In genomic region chr7:974820-975681, GRCh38 we compare ENCODE assay signal across 8 cellular contexts. TPM values are rescaled to one million over a fixed set of nuclear protein-coding genes. Genes with fewer than 3 reads are reported as not detected.
DNase-seq lines count a peak whose midpoint lies in the region; ATAC-seq and TF ChIP-seq lines count a peak whose summit lies in the region.

A gene with protein sequence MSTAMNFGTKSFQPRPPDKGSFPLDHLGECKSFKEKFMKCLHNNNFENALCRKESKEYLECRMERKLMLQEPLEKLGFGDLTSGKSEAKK (minus strand): TSS chr7:975549. CDS start chr7:975509, 40 bp downstream.

- ATAC-seq in HG02642 (IDR thresholded peaks at IDR 0.05; ENCODE audit: poor library complexity, unreplicated experiment) = peak; percentile 82
- ATAC-seq in left cardiac atrium = peak; percentile 98 to 99

- peak within 1 kb of the TSS; percentile 94 for H3K4me3 Mint-ChIP-seq in type B pancreatic cell

- no peaks in the 10 kb centered on the region for H3K9me3 Mint-ChIP-seq in type B pancreatic cell

- peak within 1 kb of the TSS; percentile 86 for H3K27ac Mint-ChIP-seq in type B pancreatic cell

- DNase-seq in GM12864 (ENCODE audit: low read depth) (peak; percentile 70), NCI-H1105 treated with DMSO at 0.1 percent for 48 hours (lab: John Stamatoyannopoulos, UW) (peak; percentile 78), T-helper 1 cell (peak; percentile 80 to 90 (median 85)), left cardiac atrium (peak; percentile 92), posterior vena cava (ENCODE audit: low spot score) (peak; percentile 98), type B pancreatic cell (ENCODE audit: extremely low spot score, unreplicated experiment) (peak; percentile 94)

- TF ChIP-seq CTCF in GM12864 (IDR thresholded peaks at IDR 0.05; ENCODE audit: low read depth, low read length, missing control alignments) (no peak), type B pancreatic cell (conservative IDR thresholded peaks at IDR 0.05) (no peak)

- intact Hi-C loops in left cardiac atrium (cut with DNase I) = no loop called here
- intact Hi-C loops in posterior vena cava (cut with DNase I) = no loop called here

- no peaks in the 10 kb centered on the region for H3K27me3 Mint-ChIP-seq in type B pancreatic cell

- H3K4me3 ChIP-seq in GM12864 (ENCODE audit: low read depth, low read length) = peak within 1 kb of the TSS; percentile 97

- no peaks in the 10 kb centered on the region for H3K36me3 Mint-ChIP-seq in type B pancreatic cell

- H3K4me1 Mint-ChIP-seq in type B pancreatic cell (ENCODE audit: unreplicated experiment) = peaks cover 19% of the 10 kb centered on the region

- H3K27ac ChIP-seq in adipose tissue (ENCODE audit: low read depth, low read length) = peak within 1 kb of the TSS; percentile 89

- 0% methylated on average over 76 to 78 of the region's 78 CpGs for WGBS in adipose tissue, 3 donors

RNA-seq across cellular contexts. Expression of the gene that starts here (rescaled TPM):
- polyA plus RNA-seq in adipose tissue = 1 to 10 TPM; 3.7 to 5.1 (median 4.8) TPM
- 1 to 10 TPM; 6.6 to 8.5 TPM for total RNA-seq in left cardiac atrium
- total RNA-seq in posterior vena cava = 1 to 10 TPM; 5.9 to 8.4 TPM
- 14.8 and 15.4 TPM in 2 replicates for total RNA-seq in type B pancreatic cell (ENCODE audit: low replicate concordance)

Comparison
In these comparisons a context has a peak if more than half of its experiments do, and no peak if none do; other contexts are left out.
1. Peak in every context shown above with its lines: DNase-seq, ATAC-seq, H3K4me3 ChIP-seq and H3K27ac ChIP-seq.